Comparison of ENCODE assay signal across 13 cellular contexts in genomic region chr17:14143678-14144077, GRCh38.
DNase-seq lines count a peak whose midpoint lies in the region; ATAC-seq, FAIRE-seq and TF ChIP-seq lines count a peak whose summit lies in the region.
"Had no signal": no experiment of that assay in that cellular context is flagged by ENCODE, and none has a peak within 500 bp of the region (broad histone marks: within the 10 kb centered on the region; RNA-seq: fewer than 3 reads in every experiment).

No MANE protein-coding gene starts in this region.

- no peak for TF ChIP-seq POLR2A in sigmoid colon (IDR thresholded peaks at IDR 0.05)

- no peak overlapping the region for H3K9ac ChIP-seq in HUES64 (ENCODE audit: low read depth, low read length)

- no peak for TF ChIP-seq EP300 in sigmoid colon (IDR thresholded peaks at IDR 0.05)

- H3K4me1 ChIP-seq in HUES64 (ENCODE audit: insufficient read depth, low read length) (peaks cover 40% of the 10 kb centered on the region), SJCRH30 (peaks cover 30% of the 10 kb centered on the region), sigmoid colon (no peaks in the 10 kb centered on the region)

- no peaks in the 10 kb centered on the region for H3K36me3 ChIP-seq in HUES64 (ENCODE audit: insufficient read depth, low read length)
- no peaks in the 10 kb centered on the region; the same call in 1 of the 2 replicates for H3K36me3 ChIP-seq in SJCRH30
- no peaks in the 10 kb centered on the region for H3K36me3 ChIP-seq in sigmoid colon

- intact Hi-C loops in sigmoid colon (cut with DNase I) = no loop called here

- WGBS in HUES64 = 94% methylated on average over 3 of the region's 3 CpGs
- 16 to 54% methylated on average over 3 of the region's 3 CpGs for WGBS in sigmoid colon, 2 donors

- H3K27me3 ChIP-seq in HUES64 (ENCODE audit: insufficient read depth, low read length) (no peaks in the 10 kb centered on the region), SJCRH30 (no peaks in the 10 kb centered on the region), sigmoid colon (no peaks in the 10 kb centered on the region)

- no peak for ATAC-seq in HG03159 (IDR thresholded peaks at IDR 0.05; ENCODE audit: unreplicated experiment)

- POLR2A ChIA-PET in HEK293T (lab: Yijun Ruan, JAX) = no interaction called here

- H3K9me3 ChIP-seq in HUES64 (ENCODE audit: insufficient read depth, low read depth, low read length) (no peaks in the 10 kb centered on the region), SJCRH30 (replicated peaks) (0 out of 2 replicates have a peak, but pooled peaks cover 3% of the 10 kb centered on the region), sigmoid colon (no peaks in the 10 kb centered on the region)

- no peak for FAIRE-seq in RCC 7860 (lab: Jason Lieb, UNC)
- FAIRE-seq: kidney had no signal

- peak overlapping the region; percentile 27 for H3K27ac ChIP-seq in HUES64 (ENCODE audit: low read depth, low read length)
- H3K27ac ChIP-seq in SJCRH30 = peak overlapping the region; percentile 74
- no peak overlapping the region for H3K27ac ChIP-seq in sigmoid colon

- TF ChIP-seq CTCF in sigmoid colon (IDR thresholded peaks at IDR 0.05) = no peak

- CTCF ChIA-PET in HEK293T (lab: Yijun Ruan, JAX) = no interaction called here

- peak; percentile 44 for DNase-seq in COLO668 (lab: John Stamatoyannopoulos, UW; ENCODE audit: unreplicated experiment)
- peak; percentile 99 to 100 for DNase-seq in SJCRH30
- DNase-seq in kidney tubule cell (ENCODE audit: low spot score) = peak; percentile 55
- DNase-seq in sigmoid colon = no peak
- no peak for DNase-seq in RCC 7860 (ENCODE audit: low spot score)
- no peak for DNase-seq in HEK293T (ENCODE audit: extremely low spot score)
- DNase-seq: activated CD4-positive, alpha-beta memory T cell treated with anti-CD3 and anti-CD28 coated beads, Interleukin-2, amount 10 ng/mL, durations not matched to agents 7 days and 5 days; activated gamma-delta T cell treated with Interleukin-2 at 50 U/mL for 16 hours; glutamatergic neuron; kidney; stimulated activated CD4-positive, alpha-beta T cell treated with anti-CD3 and anti-CD28 coated beads, Interleukin-1b, Interleukin-23, amount 100 ng/mL, for 48 hours had no signal

- H3K4me3 ChIP-seq in HUES64 (ENCODE audit: low read length) = no peak overlapping the region
- peak overlapping the region; percentile 41 for H3K4me3 ChIP-seq in SJCRH30
- no peak overlapping the region for H3K4me3 ChIP-seq in sigmoid colon

TF ChIP-seq in HEK293T, 16 proteins besides CTCF, POLR2A, EP300 and RAD21:
- TF ChIP-seq, protein P1, sequence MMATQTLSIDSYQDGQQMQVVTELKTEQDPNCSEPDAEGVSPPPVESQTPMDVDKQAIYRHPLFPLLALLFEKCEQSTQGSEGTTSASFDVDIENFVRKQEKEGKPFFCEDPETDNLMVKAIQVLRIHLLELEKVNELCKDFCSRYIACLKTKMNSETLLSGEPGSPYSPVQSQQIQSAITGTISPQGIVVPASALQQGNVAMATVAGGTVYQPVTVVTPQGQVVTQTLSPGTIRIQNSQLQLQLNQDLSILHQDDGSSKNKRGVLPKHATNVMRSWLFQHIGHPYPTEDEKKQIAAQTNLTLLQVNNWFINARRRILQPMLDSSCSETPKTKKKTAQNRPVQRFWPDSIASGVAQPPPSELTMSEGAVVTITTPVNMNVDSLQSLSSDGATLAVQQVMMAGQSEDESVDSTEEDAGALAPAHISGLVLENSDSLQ (IDR thresholded peaks at IDR 0.05) = no peak

Comparison
In these comparisons a context has a peak if more than half of its experiments do, and no peak if none do; other contexts are left out.
1. DNase-seq: peak in COLO668 (single experiment), SJCRH30 (2 of 2) and kidney tubule cell (single experiment); none in sigmoid colon (single experiment), RCC 7860 (single experiment) and HEK293T (single experiment).
2. H3K27ac ChIP-seq: peak in HUES64 (single experiment) and SJCRH30 (single experiment); none in sigmoid colon (0 of 4).